ENCODE assay signal across 20 cellular contexts in genomic region chr1:219587401-219587800, GRCh38. TPM values are rescaled to one million over a fixed set of nuclear protein-coding genes. Genes with fewer than 3 reads are reported as not detected.
"Had no signal": no experiment of that assay in that cellular context is flagged by ENCODE, and none has a peak within 500 bp of the region (broad histone marks: within the 10 kb centered on the region; RNA-seq: fewer than 3 reads in every experiment).

No MANE protein-coding gene starts in this region.

- H3K4me1 Mint-ChIP-seq: activated CD4-positive, alpha-beta memory T cell treated with anti-CD3 and anti-CD28 coated beads, Interleukin-2, amount 10 ng/mL, durations not matched to agents 7 days and 5 days; neural crest cell had no signal

- H3K36me3 ChIP-seq: colonic mucosa, pancreas, thoracic aorta had no signal

- H3K4me3 ChIP-seq: colonic mucosa, hepatocyte, pancreas, thoracic aorta had no signal

- H3K27me3 Mint-ChIP-seq: activated CD4-positive, alpha-beta memory T cell treated with anti-CD3 and anti-CD28 coated beads, Interleukin-2, amount 10 ng/mL, durations not matched to agents 7 days and 5 days had no signal

- H3K9me3 ChIP-seq: colonic mucosa, pancreas, thoracic aorta had no signal

- H3K36me3 Mint-ChIP-seq: activated naive CD8-positive, alpha-beta T cell treated with anti-CD3 and anti-CD28 coated beads for 36 hours had no signal

- H3K27ac ChIP-seq: colonic mucosa, epithelial cell of prostate, hepatocyte, pancreas, thoracic aorta had no signal

- H3K27ac Mint-ChIP-seq: activated CD4-positive, alpha-beta memory T cell treated with anti-CD3 and anti-CD28 coated beads, Interleukin-2, amount 10 ng/mL, durations not matched to agents 7 days and 5 days; activated naive CD8-positive, alpha-beta T cell treated with anti-CD3 and anti-CD28 coated beads for 36 hours had no signal

- H3K4me3 Mint-ChIP-seq: activated CD4-positive, alpha-beta memory T cell treated with anti-CD3 and anti-CD28 coated beads, Interleukin-2, amount 10 ng/mL, durations not matched to agents 7 days and 5 days; activated naive CD8-positive, alpha-beta T cell treated with anti-CD3 and anti-CD28 coated beads for 36 hours; neural crest cell had no signal

- H3K4me1 ChIP-seq: colonic mucosa, pancreas had no signal

- H3K27me3 ChIP-seq: colonic mucosa, hepatocyte, pancreas had no signal

- H3K9me3 Mint-ChIP-seq: activated CD4-positive, alpha-beta memory T cell treated with anti-CD3 and anti-CD28 coated beads, Interleukin-2, amount 10 ng/mL, durations not matched to agents 7 days and 5 days had no signal

- DNase-seq: activated CD4-positive, alpha-beta memory T cell treated with anti-CD3 and anti-CD28 coated beads, Interleukin-2, amount 10 ng/mL, durations not matched to agents 7 days and 5 days; activated CD4-positive, alpha-beta T cell treated with anti-CD3 and anti-CD28 coated beads for 1 hour; activated gamma-delta T cell treated with Interleukin-2 at 50 U/mL for 16 hours; activated naive CD8-positive, alpha-beta T cell treated with anti-CD3 and anti-CD28 coated beads for 36 hours; activated T-cell treated with anti-CD3 and anti-CD28 coated beads, Interleukin-2, amount 50 U/mL, for 48 hours; aorta; colonic mucosa; effector memory CD4-positive, alpha-beta T cell; kidney; pancreas; stimulated activated CD4-positive, alpha-beta T cell treated with anti-CD3 and anti-CD28 coated beads, Interleukin-4, amount 100 ng/mL, for 1 hour; stimulated activated CD8-positive, alpha-beta memory T cell treated with anti-CD3 and anti-CD28 coated beads, Interleukin-4, amount 100 ng/mL, for 48 hours; stimulated activated naive CD8-positive, alpha-beta T cell treated with anti-CD3 and anti-CD28 coated beads, Interleukin-15, Interleukin-2, amounts not matched to agents 100 U/mL and 50 U/mL, for 24 hours had no signal

- ATAC-seq: stimulated activated naive CD8-positive, alpha-beta T cell treated with anti-CD3 and anti-CD28 coated beads, Interleukin-15, Interleukin-2, amounts not matched to agents 100 U/mL and 50 U/mL, for 24 hours had no signal

RNA-seq across cellular contexts. Expression of gene ZC3H11B, which starts 25.5 kb away (rescaled TPM):
- total RNA-seq: bronchial epithelial cell, hepatocyte, mesenteric fat pad, thoracic aorta, urinary bladder had no signal
